In genomic region chr3:98322686-98323085, GRCh38 we compare ENCODE assay signal across 28 cellular contexts. TPM values are rescaled to one million over a fixed set of nuclear protein-coding genes. Genes with fewer than 3 reads are reported as not detected.
"Had no signal": no experiment of that assay in that cellular context is flagged by ENCODE, and none has a peak within 500 bp of the region (broad histone marks: within the 10 kb centered on the region; RNA-seq: fewer than 3 reads in every experiment).

No MANE protein-coding gene starts in this region.

- FAIRE-seq: K562 had no signal

- H3K27ac Mint-ChIP-seq: IgD-negative memory B cell, T-helper 17 cell had no signal

- ATAC-seq: K562, Panc1, PC-3, T-helper 17 cell had no signal

- H3K4me3 Mint-ChIP-seq: IgD-negative memory B cell, T-helper 17 cell had no signal

- H3K36me3 Mint-ChIP-seq: IgD-negative memory B cell had no signal

- H3K9me2 ChIP-seq: SK-N-SH had no signal

- H3K4me1 Mint-ChIP-seq: IgD-negative memory B cell, T-helper 17 cell had no signal

- H3K9ac ChIP-seq: KMS-11, SK-N-SH had no signal

- H3K4me2 ChIP-seq: KMS-11, SK-N-SH had no signal

- H3K9me3 Mint-ChIP-seq: IgD-negative memory B cell had no signal

- H3K4me3 ChIP-seq: K562 had no signal

- H3K9me3 ChIP-seq: SK-N-SH had no signal

- H3K27ac ChIP-seq: KMS-11, RWPE1 had no signal

- DNase-seq: Kasumi-1; MM.1S; NCI-H1092 treated with DMSO at 0.1 percent for 48 hours; NCI-H1436; NCI-H187; NCI-H2029; NCI-H2081 treated with DMSO at 0.1 percent for 48 hours; NCI-H2171; NCI-H226; NCI-H446; NCI-H510A; NCI-H526 treated with DMSO at 0.1 percent for 48 hours; NCI-H774; NK-92 treated with Interleukin-12 subunit alpha and Interleukin-12 subunit beta, amount 100 ng/mL, for 24 hours; PC-3; SHP77; SK-N-SH; T-helper 1 cell; T-helper 17 cell had no signal

RNA-seq across cellular contexts. Expression of gene OR5K4, which starts 31.0 kb away (rescaled TPM):
- total RNA-seq: HT1080, K562, M059J, OCI-LY7, PC-3, SK-MEL-5, T-helper 17 cell had no signal
- polyA plus RNA-seq: IgD-negative memory B cell, K562, SK-N-SH had no signal

RNA-seq across cellular contexts. Expression of gene OR5H2, which starts 40.4 kb away (rescaled TPM):
- total RNA-seq: HT1080, K562, M059J, OCI-LY7, PC-3, SK-MEL-5, T-helper 17 cell had no signal
- polyA plus RNA-seq: IgD-negative memory B cell, K562, SK-N-SH had no signal

RNA-seq across cellular contexts. Expression of gene OR5H6, which starts 58.6 kb away (rescaled TPM):
- total RNA-seq: HT1080, K562, M059J, OCI-LY7, PC-3, SK-MEL-5, T-helper 17 cell had no signal
- polyA plus RNA-seq: IgD-negative memory B cell, SK-N-SH had no signal
